Comparison of ENCODE assay signal across 8 cellular contexts in the genomic region with DNA sequence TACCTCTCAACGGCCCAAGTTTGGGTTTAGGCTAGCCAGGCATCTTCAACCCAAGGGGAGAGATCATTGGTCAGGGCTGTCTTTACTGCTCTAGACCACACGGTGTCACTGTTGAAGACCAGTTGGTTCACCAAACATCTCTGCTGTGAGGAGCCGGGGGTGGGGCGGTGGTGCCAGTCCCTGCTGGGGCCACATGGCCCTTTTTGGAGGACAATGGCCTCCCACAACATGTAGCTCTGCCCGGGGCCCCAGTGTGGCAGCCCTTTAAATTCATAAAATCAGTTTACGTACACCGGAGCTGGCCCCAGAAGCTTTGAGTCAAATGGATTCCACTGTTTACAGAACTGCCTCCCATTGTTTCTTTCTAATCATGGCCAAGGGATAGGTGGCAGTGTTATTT. TPM values are rescaled to one million over a fixed set of nuclear protein-coding genes. Genes with fewer than 3 reads are reported as not detected.
DNase-seq lines count a peak whose midpoint lies in the region; ATAC-seq, FAIRE-seq and TF ChIP-seq lines count a peak whose summit lies in the region.

No MANE protein-coding gene starts in this region.

- DNase-seq in SIG-M5 treated with dmso at 0.1 percent for 504 hours (lab: John Stamatoyannopoulos, UW; ENCODE audit: unreplicated experiment) (peak; percentile 75), SIG-M5 (lab: John Stamatoyannopoulos, UW) (no peak), IMR-90 (peak; percentile 58), RKO (ENCODE audit: low spot score) (peak; percentile 73), keratinocyte (ENCODE audit: low read depth, low spot score) (no peak)
- peak; percentile 4 for DNase-seq in stimulated activated CD8-positive, alpha-beta memory T cell treated with anti-CD3 and anti-CD28 coated beads, Interleukin-4, amount 100 ng/mL, for 24 hours (ENCODE audit: low read depth)

- peak overlapping the region; percentile 1 for H2BK5ac ChIP-seq in IMR-90 (ENCODE audit: low read depth, low read length, poor library complexity, severe bottlenecking)

- no peaks in the 10 kb centered on the region for H3K4me1 Mint-ChIP-seq in brain

- POLR2A ChIA-PET in IMR-90 (lab: Charles Lee; ENCODE audit: unreplicated experiment): no interaction called here

- TF ChIP-seq POLR2A in IMR-90 (IDR thresholded peaks at IDR 0.05; ENCODE audit: low read depth, low read length): no peak

- ATAC-seq in GM21737 (IDR thresholded peaks at IDR 0.05; ENCODE audit: unreplicated experiment) (peak; percentile 88), IMR-90 (ENCODE audit: low read depth) (peak; percentile 82)

- no peaks in the 10 kb centered on the region for H3K79me1 ChIP-seq in IMR-90 (ENCODE audit: low read depth in 1 of 2, low read length in 2 of 2)

- H4K20me1 ChIP-seq in IMR-90 (ENCODE audit: insufficient read depth, low read length) (no peaks in the 10 kb centered on the region), keratinocyte (ENCODE audit: control insufficient read depth, extremely low read depth, insufficient read depth, low read length) (no peaks in the 10 kb centered on the region)

- intact Hi-C loops in IMR-90 (cut with micrococcal nuclease): loop anchor here (1.0 kb wide), 1 partner anchor 128 kb away; no protein-coding TSS in a partner anchor

- H3K18ac ChIP-seq in IMR-90 (ENCODE audit: low read depth, low read length): peak overlapping the region; percentile 22; the same call in 1 of the 2 replicates

- peak overlapping the region; percentile 95; the same call in 1 of the 2 replicates for H2BK20ac ChIP-seq in IMR-90 (ENCODE audit: low read depth, low read length)

- BruUV-seq in IMR-90 (replicated peaks; lab: Mats Ljungman, UMichigan): no TSS peak

- no peak overlapping the region for H4K8ac ChIP-seq in IMR-90 (ENCODE audit: low read depth in 2 of 2, low read length in 2 of 2)

- H3K36me3 Mint-ChIP-seq in brain: no peaks in the 10 kb centered on the region

- H3K36me3 ChIP-seq in IMR-90 (ENCODE audit: control insufficient read depth, insufficient read depth, low read length): no peaks in the 10 kb centered on the region
- H3K36me3 ChIP-seq in keratinocyte (ENCODE audit: control insufficient read depth in 2 of 2, extremely low read depth in 1 of 2, insufficient read depth in 2 of 2, low read length in 2 of 2): no peaks in the 10 kb centered on the region

- H3K4me3 Mint-ChIP-seq in brain: no peak overlapping the region

- H3K4ac ChIP-seq in IMR-90 (ENCODE audit: low read depth, low read length): peak overlapping the region; percentile 66; the same call in 1 of the 2 replicates

- H2AK5ac ChIP-seq in IMR-90 (ENCODE audit: low read depth, low read length): no peak overlapping the region

- peak overlapping the region; percentile 28; the same call in 1 of the 2 replicates for H2BK120ac ChIP-seq in IMR-90 (ENCODE audit: low read depth, low read length)

- H3K4me3 ChIP-seq in IMR-90 (ENCODE audit: insufficient read depth, low read depth, low read length) (no peak overlapping the region), keratinocyte (ENCODE audit: control insufficient read depth in 2 of 3, extremely low read depth in 1 of 3, insufficient read depth in 2 of 3, low read depth in 1 of 3, low read length in 3 of 3) (no peak overlapping the region)

- H3K23ac ChIP-seq in IMR-90 (ENCODE audit: low read depth, low read length): no peak overlapping the region

- CTCF ChIA-PET in IMR-90 (lab: Yijun Ruan, JAX): interaction anchor here (0.6 to 1.9 kb wide), 4 partner anchors 12 to 429 kb away, joined by 3 to 4 read pairs (median 4); no protein-coding TSS in a partner anchor

- H4K91ac ChIP-seq in IMR-90 (ENCODE audit: insufficient read depth, low read depth, low read length): peak overlapping the region; percentile 26; the same call in 1 of the 2 replicates

- H3K27me3 Mint-ChIP-seq in brain: peaks cover 8% of the 10 kb centered on the region

- no peak overlapping the region for H3K56ac ChIP-seq in IMR-90 (ENCODE audit: extremely low read depth, insufficient read depth, low read length)

- peak; percentile 97 for FAIRE-seq in keratinocyte (lab: Jason Lieb, UNC)

- H2AK9ac ChIP-seq in IMR-90 (replicated peaks; ENCODE audit: low read depth, low read length, poor library complexity): peak overlapping the region; percentile 43

- TF ChIP-seq RAD21 in IMR-90 (IDR thresholded peaks at IDR 0.05; ENCODE audit: low read length): peak; percentile 77

- H2AFZ ChIP-seq in IMR-90 (replicated peaks; ENCODE audit: low read length, poor library complexity) (peak overlapping the region; percentile 54), keratinocyte (ENCODE audit: control insufficient read depth, low read length) (peak overlapping the region; percentile 42)

- H3K27me3 ChIP-seq in IMR-90 (ENCODE audit: control insufficient read depth, insufficient read depth, low read length) (no peaks in the 10 kb centered on the region), keratinocyte (ENCODE audit: control insufficient read depth, extremely low read depth, insufficient read depth, low read length) (no peaks in the 10 kb centered on the region)

- no peak overlapping the region for H3K14ac ChIP-seq in IMR-90 (replicated peaks; ENCODE audit: low read depth, low read length)

- peaks cover 0 to 4% (median 0%) of the 10 kb centered on the region in 5 experiments for H3K9me3 Mint-ChIP-seq in brain

- H3K79me2 ChIP-seq in keratinocyte (ENCODE audit: control insufficient read depth, insufficient read depth, low read length): no peaks in the 10 kb centered on the region

- no peak overlapping the region for H3K27ac Mint-ChIP-seq in brain

- H3K4me1 ChIP-seq in IMR-90 (ENCODE audit: control insufficient read depth, insufficient read depth, low read length) (peaks cover 8% of the 10 kb centered on the region), keratinocyte (ENCODE audit: control insufficient read depth, extremely low read depth, insufficient read depth, low read length) (no peaks in the 10 kb centered on the region)

- H3K9ac ChIP-seq in IMR-90 (ENCODE audit: low read depth, low read length) (no peak overlapping the region), keratinocyte (ENCODE audit: control insufficient read depth, extremely low read depth, insufficient read depth, low read length) (no peak overlapping the region)

- H3K4me2 ChIP-seq in IMR-90 (ENCODE audit: low read depth, low read length) (no peak overlapping the region), keratinocyte (ENCODE audit: control insufficient read depth, extremely low read depth, insufficient read depth, low read depth, low read length) (no peak overlapping the region)

- H2BK15ac ChIP-seq in IMR-90 (ENCODE audit: low read depth, low read length): peak overlapping the region; percentile 72; the same call in 2 of the 3 replicates

- 50% methylated on average over 2 of the region's 7 CpGs; no CpG with 5 or more reads in 1 of the 2 experiments for WGBS in IMR-90 (ENCODE audit: extremely low coverage in 2 of 2, insufficient read length in 1 of 2), 2 experiments

- no peak overlapping the region for H4K5ac ChIP-seq in IMR-90 (ENCODE audit: low read depth, low read length)

- in situ Hi-C loops in IMR-90 (cut with MboI; ENCODE audit: low sequenced_read_pairs): no loop called here

- H3K27ac ChIP-seq in IMR-90 (ENCODE audit: insufficient read depth, low read length) (no peak overlapping the region), keratinocyte (ENCODE audit: control insufficient read depth, insufficient read depth, low read length) (no peak overlapping the region)

- TF ChIP-seq CTCF in IMR-90 (conservative IDR thresholded peaks at IDR 0.05; ENCODE audit: low read depth, low read length) (peak; percentile 66), brain (conservative IDR thresholded peaks at IDR 0.05) (peak; percentile 62 to 63), keratinocyte (optimal IDR thresholded peaks at IDR 0.05 in 1 of 3, IDR thresholded peaks at IDR 0.05 in 1 of 3, conservative IDR thresholded peaks at IDR 0.05 in 1 of 3; ENCODE audit: extremely low read depth in 1 of 3, insufficient read depth in 2 of 3, low read length in 3 of 3) (peak; percentile 84 to 96 (median 86))

- dilution Hi-C loops in IMR-90 (cut with HindIII; ENCODE audit: low sequenced_read_pairs, unreplicated experiment) (no loop called here), keratinocyte (cut with MboI; ENCODE audit: extremely low pct_ligation_motif_present, low sequenced_read_pairs) (no loop called here)

- 0 out of 2 replicates have a peak, but pooled peaks cover 3% of the 10 kb centered on the region for H3K9me1 ChIP-seq in IMR-90 (ENCODE audit: insufficient read depth, low read length)
- H3K9me1 ChIP-seq in keratinocyte (ENCODE audit: control insufficient read depth, extremely low read depth, insufficient read depth, low read length): no peaks in the 10 kb centered on the region

- H3K9me3 ChIP-seq in IMR-90 (ENCODE audit: control insufficient read depth, insufficient read depth, low read length): no peaks in the 10 kb centered on the region
- no peaks in the 10 kb centered on the region for H3K9me3 ChIP-seq in keratinocyte (ENCODE audit: control insufficient read depth, low read depth, low read length)

RNA-seq across cellular contexts. Expression of a gene that starts 19.1 kb away (rescaled TPM):
- total RNA-seq in IMR-90 (2012; rRNA removed): under 0.01 TPM in 1 of 2 replicates, not detected in the other
- polyA plus RNA-seq in IMR-90 (2012; rRNA removed): not detected in 2 replicates
- polyA plus RNA-seq in IMR-90 (2012; cell fraction: cytosol; rRNA removed): not detected in 2 replicates
- not detected in 2 replicates for polyA plus RNA-seq in IMR-90 (2012; cell fraction: nucleus; rRNA removed; ENCODE audit: low replicate concordance)
- 4.4 TPM for polyA plus RNA-seq in brain (ENCODE audit: insufficient read depth, low read depth, low replicate concordance)
- not detected in 3 replicates for polyA plus RNA-seq in keratinocyte
- polyA plus RNA-seq in keratinocyte (2011; ENCODE audit: low read depth): not detected
- polyA plus RNA-seq in keratinocyte (2011; cell fraction: cytosol; rRNA removed): not detected in 2 replicates
- not detected in 2 replicates for polyA plus RNA-seq in keratinocyte (2011; cell fraction: nucleus; rRNA removed)
- not detected in 2 replicates for polyA plus RNA-seq in keratinocyte (2012; ENCODE audit: low replicate concordance)
- not detected in 3 replicates for polyA minus RNA-seq in keratinocyte
- not detected for polyA minus RNA-seq in keratinocyte (2011; cell fraction: cytosol; rRNA and poly(A)+ RNA removed)
- polyA minus RNA-seq in keratinocyte (2011; cell fraction: nucleus; rRNA and poly(A)+ RNA removed): not detected in 2 replicates

RNA-seq across cellular contexts. Expression of a gene that starts 24.9 kb away (rescaled TPM):
- 232 and 366 TPM in 2 replicates for total RNA-seq in IMR-90 (2012; rRNA removed)
- polyA plus RNA-seq in IMR-90 (2012; rRNA removed): 302 and 364 TPM in 2 replicates
- polyA plus RNA-seq in IMR-90 (2012; cell fraction: cytosol; rRNA removed): 212 and 271 TPM in 2 replicates
- polyA plus RNA-seq in IMR-90 (2012; cell fraction: nucleus; rRNA removed; ENCODE audit: low replicate concordance): 340 and 869 TPM in 2 replicates
- 41.2 TPM for polyA plus RNA-seq in brain (ENCODE audit: insufficient read depth, low read depth, low replicate concordance)
- polyA plus RNA-seq in keratinocyte: 274 to 375 TPM (median 323 TPM) in 3 replicates
- 264 TPM for polyA plus RNA-seq in keratinocyte (2011; ENCODE audit: low read depth)
- 180 and 240 TPM in 2 replicates for polyA plus RNA-seq in keratinocyte (2011; cell fraction: cytosol; rRNA removed)
- 579 and 691 TPM in 2 replicates for polyA plus RNA-seq in keratinocyte (2011; cell fraction: nucleus; rRNA removed)
- polyA plus RNA-seq in keratinocyte (2012; ENCODE audit: low replicate concordance): 183 and 204 TPM in 2 replicates
- polyA minus RNA-seq in keratinocyte: 72.1 to 465 TPM (median 388 TPM) in 3 replicates
- polyA minus RNA-seq in keratinocyte (2011; cell fraction: cytosol; rRNA and poly(A)+ RNA removed): 143 TPM
- polyA minus RNA-seq in keratinocyte (2011; cell fraction: nucleus; rRNA and poly(A)+ RNA removed): 351 and 501 TPM in 2 replicates

Comparison
In these comparisons a context has a peak if more than half of its experiments do, and no peak if none do; other contexts are left out.
1. DNase-seq: peak in SIG-M5 treated with dmso at 0.1 percent for 504 hours (single experiment), IMR-90 (single experiment), RKO (single experiment) and stimulated activated CD8-positive, alpha-beta memory T cell treated with anti-CD3 and anti-CD28 coated beads, Interleukin-4, amount 100 ng/mL, for 24 hours (single experiment); none in SIG-M5 (single experiment) and keratinocyte (single experiment).
2. Peak in every context shown above with its lines, with median percentiles within 50 percentile points of each other: CTCF ChIP-seq.